ENCODE assay signal across 23 cellular contexts in the genomic region with DNA sequence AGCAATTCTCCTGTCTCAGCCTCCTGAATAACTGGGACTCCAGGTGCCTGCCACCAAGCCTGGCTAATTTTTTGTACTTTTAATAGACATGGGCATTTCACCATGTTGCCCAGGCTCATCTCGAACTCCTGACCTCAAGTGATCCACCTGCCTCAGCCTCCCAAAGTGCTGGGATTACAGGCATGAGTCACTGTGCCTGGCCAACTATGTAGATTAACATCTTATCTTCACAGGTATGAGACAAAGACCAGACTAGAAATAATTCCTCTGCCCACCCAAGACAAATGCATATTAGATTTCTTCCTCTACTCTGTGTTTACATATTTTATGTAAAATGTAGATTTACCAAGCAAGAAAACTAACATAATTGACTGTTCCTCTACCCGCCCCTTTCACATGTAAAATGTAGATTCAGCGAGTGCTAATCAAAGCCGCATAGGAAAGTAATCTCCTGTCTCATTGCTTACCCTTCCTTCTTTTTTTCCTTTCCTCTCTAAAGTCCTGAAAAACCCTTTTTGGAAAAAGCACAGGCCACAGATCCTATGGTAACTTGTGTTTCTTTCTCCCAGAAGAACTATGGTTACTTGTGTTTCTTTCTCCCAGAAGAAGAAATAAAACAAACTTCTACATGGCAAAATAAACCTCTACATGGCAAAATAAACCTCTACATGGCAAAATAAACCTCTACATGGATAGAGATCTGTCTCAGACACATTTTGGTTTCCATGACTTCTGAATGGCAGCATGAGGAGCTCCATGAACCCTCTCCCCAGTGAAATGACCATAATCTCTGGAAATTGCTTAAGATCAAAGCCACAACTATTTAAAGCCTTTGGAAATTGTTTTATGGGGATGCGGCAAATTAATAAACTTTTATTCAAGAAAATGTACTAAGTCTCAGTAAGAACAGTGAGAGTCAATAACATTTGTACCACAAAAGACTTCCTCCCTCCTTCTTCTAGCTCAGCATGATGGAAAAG. TPM values are rescaled to one million over a fixed set of nuclear protein-coding genes. Genes with fewer than 3 reads are reported as not detected.
DNase-seq lines count a peak whose midpoint lies in the region; ATAC-seq and TF ChIP-seq lines count a peak whose summit lies in the region.
"Had no signal": no experiment of that assay in that cellular context is flagged by ENCODE, and none has a peak within 500 bp of the region (broad histone marks: within the 10 kb centered on the region; RNA-seq: fewer than 3 reads in every experiment).

No MANE protein-coding gene starts in this region.

- dilution Hi-C loops in mammary epithelial cell (cut with HindIII; ENCODE audit: low sequenced_read_pairs), result no loop called here

- no TSS peak for BruUV-seq in mammary epithelial cell (replicated peaks; lab: Mats Ljungman, UMichigan)

- H4K20me1 ChIP-seq in GM23338 (replicated peaks; ENCODE audit: insufficient read depth) (no peaks in the 10 kb centered on the region), mammary epithelial cell (ENCODE audit: insufficient read depth, low read length) (no peaks in the 10 kb centered on the region)

- H3K27ac ChIP-seq in GM23338 (ENCODE audit: low read depth), result no peak overlapping the region
- H3K27ac ChIP-seq in angular gyrus (ENCODE audit: low read depth, low read length), result peak overlapping the region; percentile 51
- no peak overlapping the region for H3K27ac ChIP-seq in endodermal cell (ENCODE audit: low read depth, low read length)
- H3K27ac ChIP-seq in temporal lobe (ENCODE audit: low read depth, low read length), result peak overlapping the region; percentile 72
- no peak overlapping the region for H3K27ac ChIP-seq in mammary epithelial cell (ENCODE audit: insufficient read depth, low read depth, low read length)
- H3K27ac ChIP-seq: A549, HL-60 had no signal

- H3K4me3 Mint-ChIP-seq in GM23338 (no peak overlapping the region), endodermal cell (no peak overlapping the region)
- H3K4me3 Mint-ChIP-seq: B cell, CD14-positive monocyte had no signal

- in situ Hi-C loops in mammary epithelial cell (cut with MboI; ENCODE audit: low sequenced_read_pairs in 2 of 2), result no loop called here

- H3K27me3 ChIP-seq in GM23338 (ENCODE audit: insufficient read depth), result no peaks in the 10 kb centered on the region
- H3K27me3 ChIP-seq in endodermal cell (ENCODE audit: control insufficient read depth, insufficient read depth, low read length, poor library complexity, severe bottlenecking), result no peaks in the 10 kb centered on the region
- H3K27me3 ChIP-seq in mammary epithelial cell (ENCODE audit: insufficient read depth, low read length), result no peaks in the 10 kb centered on the region

- peaks cover 17% of the 10 kb centered on the region for H3K4me1 ChIP-seq in GM23338 (ENCODE audit: insufficient read depth)
- H3K4me1 ChIP-seq in endodermal cell (ENCODE audit: control insufficient read depth, insufficient read depth, low read length), result peaks cover 8% of the 10 kb centered on the region
- H3K4me1 ChIP-seq in mammary epithelial cell (ENCODE audit: insufficient read depth, low read length), result peaks cover 8% of the 10 kb centered on the region
- H3K4me1 ChIP-seq: A549, HAP-1 had no signal

- H3K4me3 ChIP-seq in GM23338 (no peak overlapping the region), endodermal cell (ENCODE audit: low read length) (no peak overlapping the region), mammary epithelial cell (replicated peaks in 1 of 3; ENCODE audit: insufficient read depth in 1 of 3, low read depth in 2 of 3, low read length in 3 of 3) (no peak overlapping the region)
- H3K4me3 ChIP-seq: A549, HAP-1 had no signal

- H3K4me2 ChIP-seq in GM23338, result no peak overlapping the region
- H3K4me2 ChIP-seq in mammary epithelial cell (ENCODE audit: insufficient read depth, low read depth, low read length), result no peak overlapping the region
- H3K4me2 ChIP-seq: A549, SK-N-SH had no signal

- no peaks in the 10 kb centered on the region for H3K9me2 ChIP-seq in GM23338 (ENCODE audit: insufficient read depth)
- H3K9me2 ChIP-seq: SK-N-SH had no signal

- WGBS in endodermal cell (ENCODE audit: insufficient coverage in 1 of 2, insufficient read length in 1 of 2), 2 experiments, result 85 to 91% methylated on average over 4 to 5 of the region's 5 CpGs
- WGBS in mammary epithelial cell (ENCODE audit: low coverage, missing lambda C conversion rate), result 94% methylated on average over 5 of the region's 5 CpGs

- intact Hi-C loops in mammary epithelial cell (cut with micrococcal nuclease), result no loop called here

- H3K79me2 ChIP-seq in GM23338 (replicated peaks; ENCODE audit: insufficient read depth), result no peaks in the 10 kb centered on the region
- H3K79me2 ChIP-seq in mammary epithelial cell (ENCODE audit: insufficient read depth, low read length), result no peaks in the 10 kb centered on the region

- TF ChIP-seq CTCF in GM23338 (conservative IDR thresholded peaks at IDR 0.05; ENCODE audit: low read depth in 2 of 2) (no peak), endodermal cell (conservative IDR thresholded peaks at IDR 0.05) (no peak), mammary epithelial cell (conservative IDR thresholded peaks at IDR 0.05 in 1 of 2, IDR thresholded peaks at IDR 0.05 in 1 of 2; ENCODE audit: extremely low read depth in 1 of 2, insufficient read depth in 1 of 2, low read depth in 1 of 2, low read length in 2 of 2) (no peak)

- H2AFZ ChIP-seq in GM23338, result 0 out of 2 replicates have a peak overlapping the region, but pooled peaks have one; percentile 53
- no peak overlapping the region for H2AFZ ChIP-seq in mammary epithelial cell (ENCODE audit: low read depth, low read length)

- H3K9me3 ChIP-seq in endodermal cell (ENCODE audit: control insufficient read depth, low read length) (no peaks in the 10 kb centered on the region), mammary epithelial cell (replicated peaks; ENCODE audit: insufficient read depth, low read length) (no peaks in the 10 kb centered on the region)
- H3K9me3 ChIP-seq: A549, HAP-1, SK-N-SH had no signal

- H3K27ac Mint-ChIP-seq in GM23338 (no peak overlapping the region), endodermal cell (peak overlapping the region; percentile 64)
- H3K27ac Mint-ChIP-seq: B cell, CD14-positive monocyte had no signal

- no peaks in the 10 kb centered on the region for H3K36me3 Mint-ChIP-seq in GM23338 (ENCODE audit: low read depth)
- no peaks in the 10 kb centered on the region for H3K36me3 Mint-ChIP-seq in endodermal cell (ENCODE audit: low read depth)

- H3K9ac ChIP-seq in endodermal cell (ENCODE audit: extremely low read depth, low read length, poor library complexity, severe bottlenecking) (no peak overlapping the region), mammary epithelial cell (ENCODE audit: insufficient read depth, low read length) (no peak overlapping the region)
- H3K9ac ChIP-seq: SK-N-SH had no signal

- CTCF ChIA-PET in mammary epithelial cell (lab: Charles Lee; ENCODE audit: low non-redundant PET), result no interaction called here

- H3K27me3 Mint-ChIP-seq in GM23338 (ENCODE audit: insufficient read depth, low read depth, poor library complexity) (peaks cover 4% of the 10 kb centered on the region), endodermal cell (ENCODE audit: insufficient read depth) (no peaks in the 10 kb centered on the region)

- H3K4me1 Mint-ChIP-seq in GM23338 (peaks cover 19% of the 10 kb centered on the region), endodermal cell (peaks cover 12% of the 10 kb centered on the region)
- H3K4me1 Mint-ChIP-seq: B cell had no signal

- ATAC-seq in GM23338 (no peak), GM18498 (IDR thresholded peaks at IDR 0.05; ENCODE audit: unreplicated experiment) (no peak)
- ATAC-seq: A549 had no signal

- H3F3A ChIP-seq in GM23338 (replicated peaks; ENCODE audit: low read depth), result 0 out of 2 replicates have a peak, but pooled peaks cover 2% of the 10 kb centered on the region

- DNase-seq in GM23338 (ENCODE audit: low spot score) (no peak), endodermal cell (no peak), LoVo (ENCODE audit: low spot score) (no peak), mammary epithelial cell (no peak)
- DNase-seq: DMS53; EL; KG1; NCI-H1105; NCI-H2029 treated with DMSO at 0.1 percent for 48 hours; NCI-H226; NCI-H510A treated with DMSO at 0.1 percent for 48 hours; NCI-H748 treated with DMSO at 0.1 percent for 48 hours; NK-92 treated with Interleukin-12 subunit alpha and Interleukin-12 subunit beta, amount 100 ng/mL, for 24 hours; SIG-M5; SK-N-SH had no signal

- H3K9me3 Mint-ChIP-seq in GM23338, result peaks cover 5% of the 10 kb centered on the region; the same call in 1 of the 3 replicates
- H3K9me3 Mint-ChIP-seq in endodermal cell, result no peaks in the 10 kb centered on the region

- H3K36me3 ChIP-seq in GM23338 (ENCODE audit: insufficient read depth), result no peaks in the 10 kb centered on the region; the same call in 1 of the 2 replicates
- H3K36me3 ChIP-seq in endodermal cell (ENCODE audit: control insufficient read depth, insufficient read depth, low read length), result no peaks in the 10 kb centered on the region
- no peaks in the 10 kb centered on the region for H3K36me3 ChIP-seq in mammary epithelial cell (ENCODE audit: insufficient read depth, low read length)
- H3K36me3 ChIP-seq: HAP-1 had no signal

RNA-seq across cellular contexts. Expression of a gene that starts 9.1 kb away (rescaled TPM):
- total RNA-seq in GM23338 (2014; rRNA removed; shearing (Covaris generic)), result 15.2 and 15.7 TPM in 2 replicates
- polyA plus RNA-seq in GM23338 (2016; fragmentation: Nextera tagmentation; extraction: Ambion mirVana) (5.2 and 5.3 TPM in 2 replicates), mammary epithelial cell (29.6 TPM)
- total RNA-seq in endodermal cell (10 to 100 TPM; 24.1 to 26.0 TPM), temporal lobe (51.6 TPM), mammary epithelial cell (10 to 100 TPM; 35.3 to 47.4 TPM)
- polyA plus RNA-seq in endodermal cell (2013, experiment 1 of 2), result 18.6 TPM
- 18.1 TPM for polyA plus RNA-seq in endodermal cell (2013, experiment 2 of 2)
- polyA minus RNA-seq in mammary epithelial cell, result 207 TPM

Comparison
In these comparisons a context has a peak if more than half of its experiments do, and no peak if none do; other contexts are left out.
1. H3K27ac ChIP-seq: peak in angular gyrus (single experiment) and temporal lobe (single experiment); none in GM23338 (single experiment), endodermal cell (single experiment) and mammary epithelial cell (single experiment).